In genomic region chr4:53012738-53013137, GRCh38 we compare ENCODE assay signal across 8 cellular contexts.
DNase-seq lines count a peak whose midpoint lies in the region; ATAC-seq and TF ChIP-seq lines count a peak whose summit lies in the region.

No MANE protein-coding gene starts in this region.

- no peaks in the 10 kb centered on the region for H3K9me3 Mint-ChIP-seq in immature natural killer cell

- peak; percentile 84 for DNase-seq in SK-N-MC (ENCODE audit: low read depth, low spot score)
- DNase-seq in immature natural killer cell: peak in 1 of 3 donors; percentile 13
- DNase-seq in posterior cingulate gyrus: no peak
- DNase-seq in suprapubic skin (ENCODE audit: low spot score in 2 of 2): no peak
- no peak for DNase-seq in stimulated activated naive CD4-positive, alpha-beta T cell treated with Interleukin-2 at 50 U/mL for 16 hours (lab: John Stamatoyannopoulos, UW)

- peak overlapping the region; percentile 56 for H3K4me3 ChIP-seq in SK-N-MC
- H3K4me3 ChIP-seq in suprapubic skin: no peak overlapping the region

- no peak overlapping the region for H3K9ac ChIP-seq in SK-N-MC (ENCODE audit: insufficient read length)

- TF ChIP-seq EP300 in suprapubic skin (IDR thresholded peaks at IDR 0.05): no peak

- no peaks in the 10 kb centered on the region for H3K9me3 ChIP-seq in SK-N-MC (ENCODE audit: low read depth, low read length)
- H3K9me3 ChIP-seq in suprapubic skin: no peaks in the 10 kb centered on the region

- peak overlapping the region in 5 of 6 donors; percentile 13 to 89 (median 74) for H3K27ac Mint-ChIP-seq in immature natural killer cell

- peaks cover 0 to 2% (median 0%) of the 10 kb centered on the region in 3 donors for H3K27me3 Mint-ChIP-seq in immature natural killer cell (ENCODE audit: low read depth in 3 of 3)

- 66% methylated on average over 1 of the region's 1 CpG for WGBS in suprapubic skin

- TF ChIP-seq CTCF in suprapubic skin (IDR thresholded peaks at IDR 0.05): no peak

- intact Hi-C loops in posterior cingulate gyrus (cut with DNase I): no loop called here

- no peaks in the 10 kb centered on the region for H3K27me3 ChIP-seq in suprapubic skin

- H3K36me3 ChIP-seq in SK-N-MC (ENCODE audit: insufficient read depth, low read length): no peaks in the 10 kb centered on the region
- H3K36me3 ChIP-seq in suprapubic skin: no peaks in the 10 kb centered on the region

- peak; percentile 75 for ATAC-seq in GM18498 (IDR thresholded peaks at IDR 0.05; ENCODE audit: unreplicated experiment)
- peak; percentile 82 for ATAC-seq in GM21786 (IDR thresholded peaks at IDR 0.05; ENCODE audit: unreplicated experiment)
- ATAC-seq in HG03196 (IDR thresholded peaks at IDR 0.05; ENCODE audit: unreplicated experiment): no peak

- H3K4me1 Mint-ChIP-seq in immature natural killer cell: peaks cover 23 to 30% of the 10 kb centered on the region in 2 donors

- peaks cover 0 to 7% (median 3%) of the 10 kb centered on the region in 3 donors for H3K36me3 Mint-ChIP-seq in immature natural killer cell

- H3K4me1 ChIP-seq in suprapubic skin: peaks cover 29% of the 10 kb centered on the region

- H3K4me3 Mint-ChIP-seq in immature natural killer cell: peak overlapping the region; percentile 56 to 86 (median 73)

- no peak for TF ChIP-seq POLR2A in suprapubic skin (IDR thresholded peaks at IDR 0.05)

- peak overlapping the region; percentile 52 for H3K27ac ChIP-seq in SK-N-MC
- no peak overlapping the region for H3K27ac ChIP-seq in suprapubic skin
